ENCODE assay signal across 8 cellular contexts in the genomic region with DNA sequence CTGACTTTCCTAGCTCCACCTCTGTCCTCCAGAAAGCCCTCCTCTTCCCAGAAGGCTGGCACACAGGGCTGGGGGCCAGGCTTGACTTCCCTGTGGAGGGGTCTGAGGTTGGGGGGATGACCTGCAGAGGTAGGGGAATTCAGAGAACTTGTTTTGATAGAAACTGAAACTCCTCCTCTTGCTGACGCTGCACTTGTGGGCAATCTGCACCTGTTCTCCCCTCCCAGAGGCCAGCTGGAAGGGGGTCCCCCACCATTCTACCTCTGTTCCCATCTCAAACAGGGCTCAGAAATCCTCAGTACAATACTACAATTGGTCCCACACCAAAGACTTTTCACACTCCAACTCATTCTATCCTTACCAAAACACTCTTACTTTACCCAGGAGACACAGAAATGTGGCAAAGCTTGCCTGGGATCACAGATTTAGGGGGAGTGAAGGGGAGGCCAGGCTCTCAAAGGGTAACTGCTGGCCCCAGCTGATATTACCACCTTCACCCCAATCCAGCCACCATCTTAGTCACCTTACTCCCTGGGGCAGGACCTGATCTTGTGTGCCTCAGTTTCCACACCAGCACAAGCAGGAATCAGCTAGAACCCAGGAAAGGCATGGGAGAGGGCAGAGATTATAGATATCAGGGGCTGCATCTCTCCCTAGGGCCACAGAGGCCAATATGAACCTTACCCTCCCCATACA. TPM values are rescaled to one million over a fixed set of nuclear protein-coding genes. Genes with fewer than 3 reads are reported as not detected.
DNase-seq lines count a peak whose midpoint lies in the region; ATAC-seq and TF ChIP-seq lines count a peak whose summit lies in the region.

No MANE protein-coding gene starts in this region.

- H3K27ac Mint-ChIP-seq in CD8-positive, alpha-beta memory T cell = peak overlapping the region; percentile 93 to 97 (median 94)

- H3K9ac ChIP-seq in colonic mucosa (ENCODE audit: low read depth in 2 of 2, low read length in 2 of 2) = peak overlapping the region in 1 of 2 donors; percentile 38

- H3K27me3 Mint-ChIP-seq in CD8-positive, alpha-beta memory T cell = peaks cover 0 to 4% of the 10 kb centered on the region in 2 donors

- CTCF ChIA-PET in CD8-positive, alpha-beta memory T cell (lab: Charles Lee) = interaction anchor here (1.3 to 2.7 kb wide), 3 partner anchors 8 to 19 kb away, joined by 4 to 18 read pairs (median 9); a partner anchor contains a TSS

- H3K27me3 ChIP-seq in CD8-positive, alpha-beta memory T cell (ENCODE audit: insufficient read depth, low read length, poor library complexity, severe bottlenecking) = no peaks in the 10 kb centered on the region
- no peaks in the 10 kb centered on the region for H3K27me3 ChIP-seq in Peyer's patch
- no peaks in the 10 kb centered on the region for H3K27me3 ChIP-seq in colonic mucosa
- no peaks in the 10 kb centered on the region for H3K27me3 ChIP-seq in gastrocnemius medialis

- H3K4me1 ChIP-seq in CD8-positive, alpha-beta memory T cell (ENCODE audit: insufficient read depth, low read length) = peaks cover 93% of the 10 kb centered on the region
- peaks cover 0 to 25% (median 14%) of the 10 kb centered on the region in 4 donors for H3K4me1 ChIP-seq in Peyer's patch
- H3K4me1 ChIP-seq in colonic mucosa = no peaks in the 10 kb centered on the region
- H3K4me1 ChIP-seq in gastrocnemius medialis = no peaks in the 10 kb centered on the region

- H3K4me3 Mint-ChIP-seq in CD8-positive, alpha-beta memory T cell = peak overlapping the region; percentile 74 to 93 (median 80)

- peak overlapping the region; percentile 73 for H3K27ac ChIP-seq in CD8-positive, alpha-beta memory T cell (ENCODE audit: low read depth, low read length)
- H3K27ac ChIP-seq in Peyer's patch (peak overlapping the region; percentile 74 to 84 (median 76)), colonic mucosa (peak overlapping the region; percentile 27), gastrocnemius medialis (no peak overlapping the region)

- ATAC-seq in GM21717 (IDR thresholded peaks at IDR 0.05; ENCODE audit: unreplicated experiment) (peak; percentile 45), gastrocnemius medialis (no peak)

- TF ChIP-seq CTCF in Peyer's patch (IDR thresholded peaks at IDR 0.05) (no peak), colonic mucosa (IDR thresholded peaks at IDR 0.05) (no peak), gastrocnemius medialis (IDR thresholded peaks at IDR 0.05 in 4 of 5, conservative IDR thresholded peaks at IDR 0.05 in 1 of 5) (no peak)

- no peaks in the 10 kb centered on the region for H3K9me3 ChIP-seq in CD8-positive, alpha-beta memory T cell (ENCODE audit: low read length)
- H3K9me3 ChIP-seq in Peyer's patch = no peaks in the 10 kb centered on the region
- H3K9me3 ChIP-seq in colonic mucosa = no peaks in the 10 kb centered on the region
- no peaks in the 10 kb centered on the region for H3K9me3 ChIP-seq in gastrocnemius medialis

- peaks cover 5% of the 10 kb centered on the region for H3K36me3 ChIP-seq in CD8-positive, alpha-beta memory T cell (ENCODE audit: insufficient read depth, low read length)
- H3K36me3 ChIP-seq in Peyer's patch (peaks cover 0 to 12% (median 0%) of the 10 kb centered on the region in 3 donors), colonic mucosa (no peaks in the 10 kb centered on the region), gastrocnemius medialis (peaks cover 0 to 7% of the 10 kb centered on the region in 2 donors)

- intact Hi-C loops in colonic mucosa (cut with DNase I) (no loop called here), gastrocnemius medialis (cut with DNase I; ENCODE audit: low total_unique reads) (no loop called here)

- POLR2A ChIA-PET in CD8-positive, alpha-beta memory T cell (lab: Charles Lee) = interaction anchor here (1.4 to 2.8 kb wide), 2 partner anchors 20 to 23 kb away, joined by 3 to 17 read pairs; no protein-coding TSS in a partner anchor

- H3K4me3 ChIP-seq in CD8-positive, alpha-beta memory T cell (ENCODE audit: low read length) = peak overlapping the region; percentile 58
- no peak overlapping the region for H3K4me3 ChIP-seq in Peyer's patch
- H3K4me3 ChIP-seq in colonic mucosa = no peak overlapping the region
- no peak overlapping the region for H3K4me3 ChIP-seq in gastrocnemius medialis

- H3K36me3 Mint-ChIP-seq in CD8-positive, alpha-beta memory T cell = peaks cover 6 to 52% (median 17%) of the 10 kb centered on the region in 3 donors

- H3K4me1 Mint-ChIP-seq in CD8-positive, alpha-beta memory T cell = peaks cover 91 to 99% (median 95%) of the 10 kb centered on the region in 3 donors

- DNase-seq in CD8-positive, alpha-beta memory T cell = peak; percentile 34 to 85 (median 71)
- peak in 2 of 3 donors; percentile 79 to 85 for DNase-seq in Peyer's patch
- DNase-seq in colonic mucosa = no peak
- DNase-seq in retina = no peak
- no peak for DNase-seq in gastrocnemius medialis
- no peak for DNase-seq in HUDEP-2 (lab: John Stamatoyannopoulos, UW; ENCODE audit: unreplicated experiment in 76 of 76)
- no peak for DNase-seq in amygdala (lab: John Stamatoyannopoulos, UW)

- no peaks in the 10 kb centered on the region for H3K9me3 Mint-ChIP-seq in CD8-positive, alpha-beta memory T cell

- in situ Hi-C loops in gastrocnemius medialis (cut with MboI; ENCODE audit: low sequenced_read_pairs in 4 of 4) = loop anchor here in 1 of 4 donors (25.0 kb wide), 1 partner anchor 302 kb away; no protein-coding TSS in a partner anchor

- TF ChIP-seq POLR2A in Peyer's patch (IDR thresholded peaks at IDR 0.05) (no peak), gastrocnemius medialis (IDR thresholded peaks at IDR 0.05) (no peak)

RNA-seq across cellular contexts. Expression of a gene that starts 18.5 kb away (rescaled TPM):
- total RNA-seq in CD8-positive, alpha-beta memory T cell = 10 to 100 TPM; 67.3 to 69.1 TPM
- polyA plus RNA-seq in CD8-positive, alpha-beta memory T cell = 47.5 TPM
- total RNA-seq in Peyer's patch = 10 to 100 TPM; 49.7 to 79.2 (median 71.0) TPM
- 10 to 100 TPM; 40.2 to 40.9 TPM for total RNA-seq in colonic mucosa
- total RNA-seq in gastrocnemius medialis = 10 to 100 TPM; 22.2 to 32.2 (median 28.5) TPM

RNA-seq across cellular contexts. Expression of a gene that starts 20.0 kb away (rescaled TPM):
- 100 to 1,000 TPM; 269 to 273 TPM for total RNA-seq in CD8-positive, alpha-beta memory T cell
- polyA plus RNA-seq in CD8-positive, alpha-beta memory T cell = 212 TPM
- total RNA-seq in Peyer's patch (10 to 100 TPM; 17.3 to 24.8 (median 19.1) TPM), colonic mucosa (10 to 100 TPM; 14.3 to 18.8 TPM), gastrocnemius medialis (1 to 10 TPM; 2.3 to 3.5 (median 2.4) TPM)

RNA-seq across cellular contexts. Expression of a gene that starts 27.4 kb away (rescaled TPM):
- total RNA-seq in CD8-positive, alpha-beta memory T cell = 10 to 100 TPM; 27.1 to 27.2 TPM
- polyA plus RNA-seq in CD8-positive, alpha-beta memory T cell = 13.2 TPM
- 10 to 100 TPM; 14.0 to 43.3 (median 21.5) TPM for total RNA-seq in Peyer's patch
- 10 to 100 TPM; 57.8 to 83.1 TPM for total RNA-seq in colonic mucosa
- 10 to 100 TPM; 12.6 to 18.7 (median 18.5) TPM for total RNA-seq in gastrocnemius medialis

RNA-seq across cellular contexts. Expression of a gene that starts 32.8 kb away (rescaled TPM):
- 1 to 10 TPM in 1 of 2 experiments, under 1 TPM in 1; 0.72 to 1.1 TPM for total RNA-seq in CD8-positive, alpha-beta memory T cell
- polyA plus RNA-seq in CD8-positive, alpha-beta memory T cell = 0.06 TPM
- total RNA-seq in Peyer's patch (1 to 10 TPM in 3 of 4 donors, under 1 TPM in 1; 0.35 to 5.8 (median 1.7) TPM), colonic mucosa (1 to 10 TPM in 1 of 2 donors, under 1 TPM in 1; 0.90 to 1.0 TPM), gastrocnemius medialis (1 to 10 TPM in 1 of 4 donors, under 1 TPM in 3; 0.09 to 1.2 (median 0.77) TPM)

RNA-seq across cellular contexts. Expression of a gene that starts 41.1 kb away (rescaled TPM):
- total RNA-seq in CD8-positive, alpha-beta memory T cell = 100 to 1,000 TPM; 101 to 106 TPM
- polyA plus RNA-seq in CD8-positive, alpha-beta memory T cell = 83.5 TPM
- 10 to 100 TPM; 63.3 to 86.6 (median 70.1) TPM for total RNA-seq in Peyer's patch
- total RNA-seq in colonic mucosa = 10 to 100 TPM; 68.1 to 76.3 TPM
- 10 to 100 TPM; 61.3 to 90.4 (median 67.8) TPM for total RNA-seq in gastrocnemius medialis

Comparison
In these comparisons a context has a peak if more than half of its experiments do, and no peak if none do; other contexts are left out.
1. DNase-seq: peak in CD8-positive, alpha-beta memory T cell (5 of 5) and Peyer's patch (2 of 3); none in colonic mucosa (single experiment), retina (single experiment), gastrocnemius medialis (0 of 2), HUDEP-2 (0 of 76) and amygdala (0 of 56).
2. H3K27ac ChIP-seq: peak in CD8-positive, alpha-beta memory T cell (single experiment), Peyer's patch (4 of 4) and colonic mucosa (single experiment); none in gastrocnemius medialis (0 of 4).
3. RNA of a gene that starts 20.0 kb away (total RNA-seq): 269 to 273 TPM in CD8-positive, alpha-beta memory T cell; 17.3 to 24.8 TPM in Peyer's patch, 14.3 to 18.8 TPM in colonic mucosa and 2.3 to 3.5 TPM in gastrocnemius medialis; every median in the first group is over 10 times any median in the second.